In the genomic region with DNA sequence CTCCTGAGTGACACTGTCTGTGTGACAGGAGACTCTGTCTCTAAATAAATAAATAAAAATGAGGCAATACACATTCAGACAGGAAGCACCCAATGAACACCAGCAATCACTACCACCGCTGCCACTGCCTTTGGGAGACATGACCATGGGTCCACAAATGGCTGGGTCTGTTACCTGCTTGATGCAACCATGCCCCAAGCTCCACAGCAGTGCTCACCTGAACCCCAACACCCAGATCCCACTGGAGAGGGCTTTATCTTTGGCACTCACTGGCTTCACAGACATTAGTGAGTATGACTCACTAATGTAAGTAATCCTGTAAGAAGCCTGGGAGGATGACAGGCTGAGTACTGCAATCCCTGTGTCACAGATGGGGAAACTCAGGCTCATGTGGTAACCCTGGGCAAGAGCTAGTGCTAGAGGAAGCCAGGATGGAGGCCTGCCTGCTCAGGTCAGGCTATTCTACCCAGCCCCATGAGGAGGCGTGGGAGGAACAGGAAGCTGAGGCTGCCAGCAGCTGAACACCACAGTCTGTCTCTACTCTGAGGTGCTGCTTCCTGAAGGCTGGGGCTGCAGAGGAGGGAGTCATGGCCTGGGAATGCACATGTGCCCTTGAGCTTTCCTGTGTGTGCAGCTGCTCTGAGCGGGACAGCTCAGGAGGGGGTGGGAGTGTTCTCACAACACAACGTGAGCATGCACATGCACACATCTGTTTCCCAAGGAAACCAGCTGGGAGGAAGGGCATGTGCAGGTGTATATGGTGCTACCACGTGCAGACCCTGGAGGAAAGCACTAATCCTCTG, we compare ENCODE assay signal across 8 cellular contexts. TPM values are rescaled to one million over a fixed set of nuclear protein-coding genes. Genes with fewer than 3 reads are reported as not detected.
A peak's percentile ranks its signal among the peaks of the same experiment; 100 is the strongest.
DNase-seq lines count a peak whose midpoint lies in the region; ATAC-seq and TF ChIP-seq lines count a peak whose summit lies in the region.

No MANE protein-coding gene starts in this region.

- no peaks in the 10 kb centered on the region for H3K27me3 ChIP-seq in cardiac muscle cell

- H3K4me1 Mint-ChIP-seq in activated naive CD8-positive, alpha-beta T cell (ENCODE audit: low read depth) = peaks cover 62% of the 10 kb centered on the region

- H3K36me3 ChIP-seq in cardiac muscle cell = no peaks in the 10 kb centered on the region

- no peaks in the 10 kb centered on the region for H3K9me3 ChIP-seq in cardiac muscle cell (ENCODE audit: low read depth)

- no peak overlapping the region for H3K27ac ChIP-seq in cardiac muscle cell

- peak overlapping the region; percentile 93 for H3K27ac Mint-ChIP-seq in activated naive CD8-positive, alpha-beta T cell

- H3K36me3 Mint-ChIP-seq in activated naive CD8-positive, alpha-beta T cell = peaks cover 4% of the 10 kb centered on the region

- TF ChIP-seq CTCF in AG10803 (conservative IDR thresholded peaks at IDR 0.05; ENCODE audit: low read length) (peak; percentile 64), cardiac muscle cell (IDR thresholded peaks at IDR 0.05; ENCODE audit: low read depth, low read length) (peak; percentile 21)

- peak overlapping the region; percentile 63 for H3K4me3 Mint-ChIP-seq in activated naive CD8-positive, alpha-beta T cell

- H3K4me1 ChIP-seq in cardiac muscle cell (ENCODE audit: low read depth) = no peaks in the 10 kb centered on the region

- DNase-seq in AG10803 (ENCODE audit: low read depth) (peak; percentile 100), SKM-1 (lab: John Stamatoyannopoulos, UW; ENCODE audit: unreplicated experiment) (peak; percentile 98), cardiac muscle cell (ENCODE audit: low read depth in 1 of 2, low spot score in 1 of 2) (peak; percentile 39 to 100), retina (peak; percentile 29)

- no peaks in the 10 kb centered on the region for H3K27me3 Mint-ChIP-seq in activated naive CD8-positive, alpha-beta T cell

- peak; percentile 78 for ATAC-seq in GM18868 (IDR thresholded peaks at IDR 0.05; ENCODE audit: unreplicated experiment)
- ATAC-seq in HG03460 (IDR thresholded peaks at IDR 0.05; ENCODE audit: unreplicated experiment) = peak; percentile 72
- ATAC-seq in GM19324 (IDR thresholded peaks at IDR 0.05; ENCODE audit: low FRiP score, unreplicated experiment) = no peak

- H3K9me3 Mint-ChIP-seq in activated naive CD8-positive, alpha-beta T cell (ENCODE audit: low read depth) = no peaks in the 10 kb centered on the region

- no peak overlapping the region for H3K4me3 ChIP-seq in AG10803 (ENCODE audit: low read length)
- no peak overlapping the region for H3K4me3 ChIP-seq in cardiac muscle cell

RNA-seq across cellular contexts. Expression of a gene that starts 43.0 kb away (rescaled TPM):
- total RNA-seq in cardiac muscle cell = 10.9 and 13.9 TPM in 2 replicates
- polyA plus RNA-seq in cardiac muscle cell = 18.7 and 19.4 TPM in 2 replicates

Comparison
In these comparisons a context has a peak if more than half of its experiments do, and no peak if none do; other contexts are left out.
1. DNase-seq: peak in every context shown above with its lines; median percentile 100 in AG10803; 98 in SKM-1; 70 in cardiac muscle cell; 29 in retina.